ENCODE assay signal across 8 cellular contexts in genomic region chr20:63708301-63709148, GRCh38. TPM values are rescaled to one million over a fixed set of nuclear protein-coding genes. Genes with fewer than 3 reads are reported as not detected.
DNase-seq lines count a peak whose midpoint lies in the region; ATAC-seq, FAIRE-seq and TF ChIP-seq lines count a peak whose summit lies in the region.

No MANE protein-coding gene starts in this region.

- peak overlapping the region; percentile 83 for H3K4me3 Mint-ChIP-seq in stimulated activated naive CD8-positive, alpha-beta T cell treated with anti-CD3 and anti-CD28 coated beads, Interleukin-15, Interleukin-2, amounts not matched to agents 100 ng/mL and 50 ng/mL, for 24 hours

- H3K27ac Mint-ChIP-seq in stimulated activated naive CD8-positive, alpha-beta T cell treated with anti-CD3 and anti-CD28 coated beads, Interleukin-15, Interleukin-2, amounts not matched to agents 100 ng/mL and 50 ng/mL, for 24 hours = peak overlapping the region; percentile 80

- peak overlapping the region; percentile 72 for H3K4me2 ChIP-seq in GM12878 (ENCODE audit: control insufficient read depth, insufficient read depth)
- H3K4me2 ChIP-seq in keratinocyte (ENCODE audit: control insufficient read depth, extremely low read depth, insufficient read depth, low read depth, low read length) = peak overlapping the region; percentile 80

- H3K79me2 ChIP-seq in GM12878 (ENCODE audit: control insufficient read depth, insufficient read depth, low read length) = peaks cover 50% of the 10 kb centered on the region
- peaks cover 77% of the 10 kb centered on the region for H3K79me2 ChIP-seq in keratinocyte (ENCODE audit: control insufficient read depth, insufficient read depth, low read length)

- H3K9me3 Mint-ChIP-seq in stimulated activated naive CD8-positive, alpha-beta T cell treated with anti-CD3 and anti-CD28 coated beads, Interleukin-15, Interleukin-2, amounts not matched to agents 100 ng/mL and 50 ng/mL, for 24 hours = no peaks in the 10 kb centered on the region

- RAD21 ChIA-PET in GM12878 (lab: Charles Lee; ENCODE audit: unreplicated experiment) = interaction anchor here (0.6 to 2.4 kb wide), 17 partner anchors 10 to 353 kb away, joined by 3 to 32 read pairs (median 4); partner anchors contain the start of genes LIME1, PRPF6, PTK6 and RTEL1

- TF ChIP-seq CTCF in 22Rv1 (IDR thresholded peaks at IDR 0.05) (no peak), GM12878 (IDR thresholded peaks at IDR 0.05 in 2 of 3, conservative IDR thresholded peaks at IDR 0.05 in 1 of 3; ENCODE audit: control insufficient read depth in 2 of 3, extremely low read depth in 1 of 3, insufficient read depth in 1 of 3, low read depth in 3 of 3, low read length in 3 of 3) (no peak), keratinocyte (optimal IDR thresholded peaks at IDR 0.05 in 1 of 3, IDR thresholded peaks at IDR 0.05 in 1 of 3, conservative IDR thresholded peaks at IDR 0.05 in 1 of 3; ENCODE audit: extremely low read depth in 1 of 3, insufficient read depth in 2 of 3, low read length in 3 of 3) (no peak)

- POLR2A ChIA-PET in GM12878 (lab: Charles Lee) = interaction anchor here (1.0 to 1.6 kb wide), 7 partner anchors 28 to 188 kb away, joined by 3 to 5 read pairs (median 3); partner anchors contain the start of genes LIME1, RTEL1, SLC2A4RG and TPD52L2

- H3K9me3 ChIP-seq in HUES6 (ENCODE audit: control insufficient read depth, insufficient read depth, low read depth, low read length) (no peaks in the 10 kb centered on the region), GM12878 (replicated peaks; ENCODE audit: control insufficient read depth, insufficient read depth, low read length) (peaks cover 7% of the 10 kb centered on the region; the same call in 2 of the 3 replicates), keratinocyte (ENCODE audit: control insufficient read depth, low read depth, low read length) (no peaks in the 10 kb centered on the region)

- DNase-seq in GM12878 (ENCODE audit: low read depth, low spot score) (no peak), keratinocyte (ENCODE audit: low read depth, low spot score) (no peak)
- DNase-seq in effector CD8-positive, alpha-beta T cell (lab: John Stamatoyannopoulos, UW) = no peak
- DNase-seq in stimulated activated CD4-positive, alpha-beta T cell treated with anti-CD3 and anti-CD28 coated beads, Interleukin-12 subunit alpha, Interleukin-12 subunit beta, amount 100 ng/mL, for 4 hours = no peak

- H3K9me1 ChIP-seq in keratinocyte (ENCODE audit: control insufficient read depth, extremely low read depth, insufficient read depth, low read length) = no peaks in the 10 kb centered on the region

- CTCF ChIA-PET in GM12878 (lab: Yijun Ruan, JAX) = interaction anchor here (0.9 to 3.3 kb wide), 16 partner anchors 10 to 269 kb away, joined by 3 to 28 read pairs (median 5); partner anchors contain the start of genes LIME1, RTEL1, SLC2A4RG and TPD52L2

- H3K36me3 Mint-ChIP-seq in stimulated activated naive CD8-positive, alpha-beta T cell treated with anti-CD3 and anti-CD28 coated beads, Interleukin-15, Interleukin-2, amounts not matched to agents 100 ng/mL and 50 ng/mL, for 24 hours (ENCODE audit: low read depth) = peaks cover 56% of the 10 kb centered on the region

- peak; percentile 13 for ATAC-seq in GM18867 (IDR thresholded peaks at IDR 0.05; ENCODE audit: unreplicated experiment)
- no peak; the same call in 2 of the 3 replicates for ATAC-seq in GM12878

- H3K9ac ChIP-seq in HUES6 (ENCODE audit: low read length) (peak overlapping the region; percentile 92), GM12878 (ENCODE audit: control insufficient read depth, insufficient read depth, low read length) (peak overlapping the region; percentile 77), keratinocyte (ENCODE audit: control insufficient read depth, extremely low read depth, insufficient read depth, low read length) (peak overlapping the region; percentile 85)

- H3K27ac ChIP-seq in 22Rv1 (peak overlapping the region; percentile 88), HUES6 (ENCODE audit: low read depth, low read length) (no peak overlapping the region; the same call in 1 of the 2 replicates), GM12878 (ENCODE audit: control insufficient read depth, insufficient read depth) (peak overlapping the region; percentile 67), keratinocyte (ENCODE audit: control insufficient read depth, insufficient read depth, low read length) (no peak overlapping the region)

- H3K36me3 ChIP-seq in HUES6 (ENCODE audit: control insufficient read depth, insufficient read depth, low read length) (peaks cover 67% of the 10 kb centered on the region), GM12878 (ENCODE audit: control insufficient read depth in 2 of 2, insufficient read depth in 2 of 2, low read length in 1 of 2) (peaks cover 5 to 27% of the 10 kb centered on the region in 2 experiments), keratinocyte (ENCODE audit: control insufficient read depth in 2 of 2, extremely low read depth in 1 of 2, insufficient read depth in 2 of 2, low read length in 2 of 2) (peaks cover 23 to 31% of the 10 kb centered on the region in 2 experiments)

- H3K27me3 Mint-ChIP-seq in stimulated activated naive CD8-positive, alpha-beta T cell treated with anti-CD3 and anti-CD28 coated beads, Interleukin-15, Interleukin-2, amounts not matched to agents 100 ng/mL and 50 ng/mL, for 24 hours = no peaks in the 10 kb centered on the region

- no peak for TF ChIP-seq RAD21 in GM12878 (IDR thresholded peaks at IDR 0.05; ENCODE audit: insufficient read depth, low read depth, low read length)

- intact Hi-C loops in GM12878 (cut with micrococcal nuclease; ENCODE audit: unreplicated experiment) = no loop called here

- TF ChIP-seq POLR2A in GM12878 (IDR thresholded peaks at IDR 0.05; ENCODE audit: low read depth, low read length) = no peak

- peak overlapping the region; percentile 41 for H2AFZ ChIP-seq in GM12878 (ENCODE audit: control insufficient read depth, low read depth, low read length)
- no peak overlapping the region for H2AFZ ChIP-seq in keratinocyte (ENCODE audit: control insufficient read depth, low read length)

- dilution Hi-C loops in keratinocyte (cut with MboI; ENCODE audit: extremely low pct_ligation_motif_present, low sequenced_read_pairs) = no loop called here

- H3K4me1 Mint-ChIP-seq in stimulated activated naive CD8-positive, alpha-beta T cell treated with anti-CD3 and anti-CD28 coated beads, Interleukin-15, Interleukin-2, amounts not matched to agents 100 ng/mL and 50 ng/mL, for 24 hours (ENCODE audit: low read depth) = peaks cover 56% of the 10 kb centered on the region

- peaks cover 8% of the 10 kb centered on the region for H3K4me1 ChIP-seq in HUES6 (ENCODE audit: control insufficient read depth, insufficient read depth, low read length)
- peaks cover 12% of the 10 kb centered on the region for H3K4me1 ChIP-seq in GM12878 (ENCODE audit: control insufficient read depth, insufficient read depth, low read length)
- H3K4me1 ChIP-seq in keratinocyte (ENCODE audit: control insufficient read depth, extremely low read depth, insufficient read depth, low read length) = peaks cover 21% of the 10 kb centered on the region

- H3K27me3 ChIP-seq in HUES6 (ENCODE audit: control insufficient read depth, insufficient read depth, low read length) (no peaks in the 10 kb centered on the region), GM12878 (replicated peaks in 1 of 2; ENCODE audit: control insufficient read depth in 2 of 2, insufficient read depth in 2 of 2, low read length in 1 of 2) (no peaks in the 10 kb centered on the region), keratinocyte (ENCODE audit: control insufficient read depth, extremely low read depth, insufficient read depth, low read length) (no peaks in the 10 kb centered on the region)

- no peak for TF ChIP-seq EP300 in GM12878 (IDR thresholded peaks at IDR 0.05; ENCODE audit: borderline replicate concordance in 1 of 2, control insufficient read depth in 1 of 2, low read depth in 2 of 2, low read length in 2 of 2)

- BruUV-seq in GM12878 (replicated peaks; lab: Mats Ljungman, UMichigan) = TSS peak; percentile 65

- SMC1A ChIA-PET in GM12878 (lab: Charles Lee; ENCODE audit: uncharacterized antibody, unreplicated experiment) = interaction anchor here (0.6 to 2.6 kb wide), 8 partner anchors 11 to 156 kb away, joined by 3 to 14 read pairs (median 5); partner anchors contain the start of genes LIME1 and TPD52L2

- no peak for FAIRE-seq in GM12878 (lab: Jason Lieb, UNC)
- FAIRE-seq in keratinocyte (lab: Jason Lieb, UNC) = no peak

- H3K4me3 ChIP-seq in HUES6 (ENCODE audit: low read depth, low read length) (peak overlapping the region; percentile 78), GM12878 (peak overlapping the region; percentile 89), keratinocyte (ENCODE audit: control insufficient read depth in 2 of 3, extremely low read depth in 1 of 3, insufficient read depth in 2 of 3, low read depth in 1 of 3, low read length in 3 of 3) (peak overlapping the region; percentile 77 to 81 (median 79))

- in situ Hi-C loops in GM12878 (cut with MboI) = loop anchor here (5.0 kb wide), 1 partner anchor 149 kb away; no protein-coding TSS in a partner anchor

- H4K20me1 ChIP-seq in GM12878 (ENCODE audit: control insufficient read depth, insufficient read depth) = no peaks in the 10 kb centered on the region
- peaks cover 4% of the 10 kb centered on the region for H4K20me1 ChIP-seq in keratinocyte (ENCODE audit: control insufficient read depth, extremely low read depth, insufficient read depth, low read length)

- WGBS in GM12878 (ENCODE audit: insufficient coverage, insufficient replicate concordance, low lambda C conversion rate, missing lambda C conversion rate) = 50% methylated on average over 46 of the region's 67 CpGs

RNA-seq across cellular contexts. Expression of gene ZGPAT, which starts 0.7 kb away (rescaled TPM):
- 17.5 and 26.2 TPM in 2 replicates for total RNA-seq in GM12878 (2013; cell fraction: nucleolus; rRNA removed)
- total RNA-seq in GM12878 (2014; rRNA removed) = 23.3 and 24.4 TPM in 2 replicates
- total RNA-seq in GM12878 (2014; rRNA removed; fragmentation: Illumina TruSeq; extraction: Trizol) = 5.3 and 7.4 TPM in 2 replicates
- 34.8 and 37.2 TPM in 2 replicates for total RNA-seq in GM12878 (2021)
- 15.5 TPM for polyA plus RNA-seq in GM12878 (2011; ENCODE audit: low read depth)
- 4.8 and 12.7 TPM in 2 replicates for polyA plus RNA-seq in GM12878 (2011; rRNA removed)
- 14.4 and 24.5 TPM in 2 replicates for polyA plus RNA-seq in GM12878 (2011; cell fraction: cytosol; rRNA removed)
- polyA plus RNA-seq in GM12878 (2011; cell fraction: nucleus; rRNA removed) = 44.3 and 66.3 TPM in 2 replicates
- polyA plus RNA-seq in GM12878 (2012) = 16.7 and 24.9 TPM in 2 replicates
- polyA plus RNA-seq in GM12878 (2014; fragmentation: Illumina TruSeq; extraction: Trizol) = 1.3 and 4.9 TPM in 2 replicates
- polyA plus RNA-seq in GM12878 (2014; fragmentation: Nextera tagmentation; extraction: Ambion mirVana) = under 1 TPM; 0.58 to 0.79 TPM
- 26.7 and 31.6 TPM in 2 replicates for polyA plus RNA-seq in GM12878 (2014; rRNA removed)
- polyA plus RNA-seq in GM12878 (2016; fragmentation: Nextera tagmentation; extraction: Ambion mirVana) = 10 to 100 TPM; 42.5 to 52.9 TPM
- 8.0 and 15.6 TPM in 2 replicates for polyA minus RNA-seq in GM12878 (2011; rRNA and poly(A)+ RNA removed)
- 7.4 and 9.8 TPM in 2 replicates for polyA minus RNA-seq in GM12878 (2011; cell fraction: cytosol; rRNA and poly(A)+ RNA removed)
- polyA minus RNA-seq in GM12878 (2011; cell fraction: nucleus; rRNA and poly(A)+ RNA removed) = 7.1 and 15.2 TPM in 2 replicates
- 7.8 to 13.5 TPM (median 12.2 TPM) in 3 replicates for polyA plus RNA-seq in keratinocyte
- polyA plus RNA-seq in keratinocyte (2011; ENCODE audit: low read depth) = 6.3 TPM
- 3.9 and 8.9 TPM in 2 replicates for polyA plus RNA-seq in keratinocyte (2011; cell fraction: cytosol; rRNA removed)
- 24.4 and 29.3 TPM in 2 replicates for polyA plus RNA-seq in keratinocyte (2011; cell fraction: nucleus; rRNA removed)
- 9.7 and 18.1 TPM in 2 replicates for polyA plus RNA-seq in keratinocyte (2012; ENCODE audit: low replicate concordance)
- 6.9 to 20.2 TPM (median 9.2 TPM) in 3 replicates for polyA minus RNA-seq in keratinocyte
- polyA minus RNA-seq in keratinocyte (2011; cell fraction: cytosol; rRNA and poly(A)+ RNA removed) = 8.8 TPM
- 6.9 and 9.7 TPM in 2 replicates for polyA minus RNA-seq in keratinocyte (2011; cell fraction: nucleus; rRNA and poly(A)+ RNA removed)

RNA-seq across cellular contexts. Expression of gene ARFRP1, which starts 0.7 kb away (rescaled TPM):
- 70.8 and 77.8 TPM in 2 replicates for total RNA-seq in GM12878 (2013; cell fraction: nucleolus; rRNA removed)
- total RNA-seq in GM12878 (2014; rRNA removed) (40.6 and 41.6 TPM in 2 replicates), GM12878 (2014; rRNA removed; fragmentation: Illumina TruSeq; extraction: Trizol) (18.2 and 21.6 TPM in 2 replicates), GM12878 (2021) (52.1 and 55.1 TPM in 2 replicates)
- 11.9 TPM for polyA plus RNA-seq in GM12878 (2011; ENCODE audit: low read depth)
- polyA plus RNA-seq in GM12878 (2011; rRNA removed) (23.1 and 27.6 TPM in 2 replicates), GM12878 (2014; fragmentation: Illumina TruSeq; extraction: Trizol) (5.2 and 11.7 TPM in 2 replicates), GM12878 (2014; fragmentation: Nextera tagmentation; extraction: Ambion mirVana) (1 to 10 TPM in 1 of 2 experiments, under 1 TPM in 1; 0.37 to 3.5 TPM), GM12878 (2014; rRNA removed) (42.6 and 49.0 TPM in 2 replicates), GM12878 (2016; fragmentation: Nextera tagmentation; extraction: Ambion mirVana) (10 to 100 TPM; 66.8 to 71.7 TPM), keratinocyte (29.7 to 37.4 TPM (median 30.4 TPM) in 3 replicates)
- 33.0 and 47.4 TPM in 2 replicates for polyA plus RNA-seq in GM12878 (2011; cell fraction: cytosol; rRNA removed)
- 80.3 and 106 TPM in 2 replicates for polyA plus RNA-seq in GM12878 (2011; cell fraction: nucleus; rRNA removed)
- 27.1 and 27.9 TPM in 2 replicates for polyA plus RNA-seq in GM12878 (2012)
- 22.1 and 28.6 TPM in 2 replicates for polyA minus RNA-seq in GM12878 (2011; rRNA and poly(A)+ RNA removed)
- 7.5 and 9.1 TPM in 2 replicates for polyA minus RNA-seq in GM12878 (2011; cell fraction: cytosol; rRNA and poly(A)+ RNA removed)
- 29.5 and 51.3 TPM in 2 replicates for polyA minus RNA-seq in GM12878 (2011; cell fraction: nucleus; rRNA and poly(A)+ RNA removed)
- 20.9 TPM for polyA plus RNA-seq in keratinocyte (2011; ENCODE audit: low read depth)
- 15.8 and 25.3 TPM in 2 replicates for polyA plus RNA-seq in keratinocyte (2011; cell fraction: cytosol; rRNA removed)
- polyA plus RNA-seq in keratinocyte (2011; cell fraction: nucleus; rRNA removed) = 46.0 and 47.3 TPM in 2 replicates
- 18.3 and 33.6 TPM in 2 replicates for polyA plus RNA-seq in keratinocyte (2012; ENCODE audit: low replicate concordance)
- 12.5 to 46.9 TPM (median 15.5 TPM) in 3 replicates for polyA minus RNA-seq in keratinocyte
- polyA minus RNA-seq in keratinocyte (2011; cell fraction: cytosol; rRNA and poly(A)+ RNA removed) = 21.1 TPM
- polyA minus RNA-seq in keratinocyte (2011; cell fraction: nucleus; rRNA and poly(A)+ RNA removed) = 14.7 and 14.8 TPM in 2 replicates

RNA-seq across cellular contexts. Expression of gene TNFRSF6B, which starts 12.1 kb away (rescaled TPM):
- total RNA-seq in GM12878 (2013; cell fraction: nucleolus; rRNA removed) = not detected in 2 replicates
- 0.71 and 1.8 TPM in 2 replicates for total RNA-seq in GM12878 (2014; rRNA removed)
- not detected in 2 replicates for total RNA-seq in GM12878 (2014; rRNA removed; fragmentation: Illumina TruSeq; extraction: Trizol)
- total RNA-seq in GM12878 (2021) = not detected in 2 replicates
- not detected for polyA plus RNA-seq in GM12878 (2011; ENCODE audit: low read depth)
- polyA plus RNA-seq in GM12878 (2011; rRNA removed) = not detected in 2 replicates
- 0.75 and 1.7 TPM in 2 replicates for polyA plus RNA-seq in GM12878 (2011; cell fraction: cytosol; rRNA removed)
- 11.0 and 11.6 TPM in 2 replicates for polyA plus RNA-seq in GM12878 (2011; cell fraction: nucleus; rRNA removed)
- 0.38 and 0.65 TPM in 2 replicates for polyA plus RNA-seq in GM12878 (2012)
- polyA plus RNA-seq in GM12878 (2014; fragmentation: Illumina TruSeq; extraction: Trizol) = not detected in 2 replicates
- not detected for polyA plus RNA-seq in GM12878 (2014; fragmentation: Nextera tagmentation; extraction: Ambion mirVana)
- polyA plus RNA-seq in GM12878 (2014; rRNA removed) = 1.9 and 2.2 TPM in 2 replicates
- under 1 TPM in 1 of 2 experiments, not detected in 1; 0.67 TPM for polyA plus RNA-seq in GM12878 (2016; fragmentation: Nextera tagmentation; extraction: Ambion mirVana)
- not detected in 2 replicates for polyA minus RNA-seq in GM12878 (2011; rRNA and poly(A)+ RNA removed)
- not detected in 2 replicates for polyA minus RNA-seq in GM12878 (2011; cell fraction: cytosol; rRNA and poly(A)+ RNA removed)
- not detected in 2 replicates for polyA minus RNA-seq in GM12878 (2011; cell fraction: nucleus; rRNA and poly(A)+ RNA removed)
- polyA plus RNA-seq in keratinocyte = 51.9 to 151 TPM (median 58.1 TPM) in 3 replicates
- not detected for polyA plus RNA-seq in keratinocyte (2011; ENCODE audit: low read depth)
- 22.8 and 142 TPM in 2 replicates for polyA plus RNA-seq in keratinocyte (2011; cell fraction: cytosol; rRNA removed)
- polyA plus RNA-seq in keratinocyte (2011; cell fraction: nucleus; rRNA removed) = 36.9 and 60.1 TPM in 2 replicates
- polyA plus RNA-seq in keratinocyte (2012; ENCODE audit: low replicate concordance) = 0.62 and 194 TPM in 2 replicates
- 16.6 to 69.8 TPM (median 21.5 TPM) in 3 replicates for polyA minus RNA-seq in keratinocyte
- 176 TPM for polyA minus RNA-seq in keratinocyte (2011; cell fraction: cytosol; rRNA and poly(A)+ RNA removed)
- polyA minus RNA-seq in keratinocyte (2011; cell fraction: nucleus; rRNA and poly(A)+ RNA removed) = 25.7 and 29.0 TPM in 2 replicates

RNA-seq across cellular contexts. Expression of gene LIME1, which starts 27.9 kb away (rescaled TPM):
- total RNA-seq in GM12878 (2013; cell fraction: nucleolus; rRNA removed) = 15.2 and 16.4 TPM in 2 replicates
- total RNA-seq in GM12878 (2014; rRNA removed) (72.3 and 109 TPM in 2 replicates), GM12878 (2014; rRNA removed; fragmentation: Illumina TruSeq; extraction: Trizol) (3.3 and 3.9 TPM in 2 replicates), GM12878 (2021) (78.1 and 92.7 TPM in 2 replicates)
- polyA plus RNA-seq in GM12878 (2011; ENCODE audit: low read depth) = 12.0 TPM
- polyA plus RNA-seq in GM12878 (2011; rRNA removed) (3.1 and 7.2 TPM in 2 replicates), GM12878 (2014; fragmentation: Illumina TruSeq; extraction: Trizol) (0.32 and 1.1 TPM in 2 replicates), GM12878 (2014; fragmentation: Nextera tagmentation; extraction: Ambion mirVana) (1 to 10 TPM in 1 of 2 experiments, under 1 TPM in 1; 0.35 to 1.7 TPM), GM12878 (2014; rRNA removed) (102 and 128 TPM in 2 replicates), GM12878 (2016; fragmentation: Nextera tagmentation; extraction: Ambion mirVana) (100 to 1,000 TPM; 119 to 154 TPM), keratinocyte (0.60 to 3.5 TPM (median 0.75 TPM) in 3 replicates)
- 25.0 and 57.5 TPM in 2 replicates for polyA plus RNA-seq in GM12878 (2011; cell fraction: cytosol; rRNA removed)
- 82.2 and 136 TPM in 2 replicates for polyA plus RNA-seq in GM12878 (2011; cell fraction: nucleus; rRNA removed)
- 44.2 and 49.4 TPM in 2 replicates for polyA plus RNA-seq in GM12878 (2012)
- 1.2 and 5.4 TPM in 2 replicates for polyA minus RNA-seq in GM12878 (2011; rRNA and poly(A)+ RNA removed)
- polyA minus RNA-seq in GM12878 (2011; cell fraction: cytosol; rRNA and poly(A)+ RNA removed) = 15.1 and 15.2 TPM in 2 replicates
- 15.1 and 31.5 TPM in 2 replicates for polyA minus RNA-seq in GM12878 (2011; cell fraction: nucleus; rRNA and poly(A)+ RNA removed)
- 0.29 TPM for polyA plus RNA-seq in keratinocyte (2011; ENCODE audit: low read depth)
- 0.13 and 1.2 TPM in 2 replicates for polyA plus RNA-seq in keratinocyte (2011; cell fraction: cytosol; rRNA removed)
- 9.4 and 13.5 TPM in 2 replicates for polyA plus RNA-seq in keratinocyte (2011; cell fraction: nucleus; rRNA removed)
- polyA plus RNA-seq in keratinocyte (2012; ENCODE audit: low replicate concordance) = 1.5 TPM in 2 replicates
- polyA minus RNA-seq in keratinocyte = 0.45 to 0.59 TPM (median 0.52 TPM) in 3 replicates
- polyA minus RNA-seq in keratinocyte (2011; cell fraction: cytosol; rRNA and poly(A)+ RNA removed) = not detected
- 3.3 and 6.1 TPM in 2 replicates for polyA minus RNA-seq in keratinocyte (2011; cell fraction: nucleus; rRNA and poly(A)+ RNA removed)

RNA-seq across cellular contexts. Expression of gene SLC2A4RG, which starts 31.1 kb away (rescaled TPM):
- total RNA-seq in GM12878 (2013; cell fraction: nucleolus; rRNA removed) = 8.0 and 8.3 TPM in 2 replicates
- 26.0 and 32.1 TPM in 2 replicates for total RNA-seq in GM12878 (2014; rRNA removed)
- total RNA-seq in GM12878 (2014; rRNA removed; fragmentation: Illumina TruSeq; extraction: Trizol) = 11.4 TPM in 2 replicates
- 64.2 and 65.9 TPM in 2 replicates for total RNA-seq in GM12878 (2021)
- polyA plus RNA-seq in GM12878 (2011; ENCODE audit: low read depth) = 7.1 TPM
- 7.5 and 11.8 TPM in 2 replicates for polyA plus RNA-seq in GM12878 (2011; rRNA removed)
- 9.3 and 17.5 TPM in 2 replicates for polyA plus RNA-seq in GM12878 (2011; cell fraction: cytosol; rRNA removed)
- polyA plus RNA-seq in GM12878 (2011; cell fraction: nucleus; rRNA removed) = 71.2 and 88.5 TPM in 2 replicates
- polyA plus RNA-seq in GM12878 (2012) = 27.8 and 37.4 TPM in 2 replicates
- polyA plus RNA-seq in GM12878 (2014; fragmentation: Illumina TruSeq; extraction: Trizol) = 0.59 and 5.4 TPM in 2 replicates
- polyA plus RNA-seq in GM12878 (2014; fragmentation: Nextera tagmentation; extraction: Ambion mirVana) = 1 to 10 TPM in 1 of 2 experiments, under 1 TPM in 1; 0.34 to 2.8 TPM
- polyA plus RNA-seq in GM12878 (2014; rRNA removed) = 47.2 and 52.6 TPM in 2 replicates
- polyA plus RNA-seq in GM12878 (2016; fragmentation: Nextera tagmentation; extraction: Ambion mirVana) = 10 to 100 TPM; 14.9 to 19.8 TPM
- polyA minus RNA-seq in GM12878 (2011; rRNA and poly(A)+ RNA removed) = 1.4 and 6.6 TPM in 2 replicates
- polyA minus RNA-seq in GM12878 (2011; cell fraction: cytosol; rRNA and poly(A)+ RNA removed) = 5.5 and 9.0 TPM in 2 replicates
- polyA minus RNA-seq in GM12878 (2011; cell fraction: nucleus; rRNA and poly(A)+ RNA removed) = 8.7 and 14.4 TPM in 2 replicates
- polyA plus RNA-seq in keratinocyte = 18.3 to 33.6 TPM (median 23.5 TPM) in 3 replicates
- 11.9 TPM for polyA plus RNA-seq in keratinocyte (2011; ENCODE audit: low read depth)
- polyA plus RNA-seq in keratinocyte (2011; cell fraction: cytosol; rRNA removed) = 8.2 and 30.1 TPM in 2 replicates
- 26.1 and 47.7 TPM in 2 replicates for polyA plus RNA-seq in keratinocyte (2011; cell fraction: nucleus; rRNA removed)
- 19.5 and 45.1 TPM in 2 replicates for polyA plus RNA-seq in keratinocyte (2012; ENCODE audit: low replicate concordance)
- 5.2 to 19.3 TPM (median 8.9 TPM) in 3 replicates for polyA minus RNA-seq in keratinocyte
- polyA minus RNA-seq in keratinocyte (2011; cell fraction: cytosol; rRNA and poly(A)+ RNA removed) = 47.8 TPM
- 9.2 and 15.1 TPM in 2 replicates for polyA minus RNA-seq in keratinocyte (2011; cell fraction: nucleus; rRNA and poly(A)+ RNA removed)

Comparison
In these comparisons a context has a peak if more than half of its experiments do, and no peak if none do; other contexts are left out.
1. H3K27ac ChIP-seq: peak in 22Rv1 (single experiment) and GM12878 (single experiment); none in HUES6 (single experiment) and keratinocyte (single experiment).
2. Peak in every context shown above with its lines, with median percentiles within 50 percentile points of each other: H3K4me3 ChIP-seq and H3K9ac ChIP-seq.